Comparison of ENCODE assay signal across 1 cellular context in genomic region chr6:45378324-45378926, GRCh38.
TF ChIP-seq lines count a peak whose summit lies in the region.

No MANE protein-coding gene starts in this region.

TF ChIP-seq in HepG2, 621 proteins besides CTCF, POLR2A, EP300 and RAD21 (continued from another document):
- no peak for TF ChIP-seq HNF1A (IDR thresholded peaks at IDR 0.05; ENCODE audit: low read depth)
- no peak for TF ChIP-seq HNF1A (CRISPR knock-in tag; IDR thresholded peaks at IDR 0.05; ENCODE audit: borderline replicate concordance)
- TF ChIP-seq ZBTB38 (CRISPR knock-in tag; IDR thresholded peaks at IDR 0.05), result peak; percentile 61
- TF ChIP-seq, protein P1, sequence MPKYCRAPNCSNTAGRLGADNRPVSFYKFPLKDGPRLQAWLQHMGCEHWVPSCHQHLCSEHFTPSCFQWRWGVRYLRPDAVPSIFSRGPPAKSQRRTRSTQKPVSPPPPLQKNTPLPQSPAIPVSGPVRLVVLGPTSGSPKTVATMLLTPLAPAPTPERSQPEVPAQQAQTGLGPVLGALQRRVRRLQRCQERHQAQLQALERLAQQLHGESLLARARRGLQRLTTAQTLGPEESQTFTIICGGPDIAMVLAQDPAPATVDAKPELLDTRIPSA (CRISPR knock-in tag; IDR thresholded peaks at IDR 0.05; ENCODE audit: borderline replicate concordance), result no peak
- no peak for TF ChIP-seq NFYC (CRISPR knock-in tag; IDR thresholded peaks at IDR 0.05)
- TF ChIP-seq EEA1 (CRISPR knock-in tag; IDR thresholded peaks at IDR 0.05; ENCODE audit: borderline replicate concordance), result no peak
- TF ChIP-seq CC2D1A (CRISPR knock-in tag; IDR thresholded peaks at IDR 0.05), result peak; percentile 17; the same call in 1 of the 2 replicates
- TF ChIP-seq ELF1 (CRISPR knock-in tag; IDR thresholded peaks at IDR 0.05), result no peak
- TF ChIP-seq ZNF792 (CRISPR knock-in tag; IDR thresholded peaks at IDR 0.05), result no peak
- TF ChIP-seq, protein P2, sequence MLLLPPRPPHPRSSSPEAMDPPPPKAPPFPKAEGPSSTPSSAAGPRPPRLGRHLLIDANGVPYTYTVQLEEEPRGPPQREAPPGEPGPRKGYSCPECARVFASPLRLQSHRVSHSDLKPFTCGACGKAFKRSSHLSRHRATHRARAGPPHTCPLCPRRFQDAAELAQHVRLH (CRISPR knock-in tag; IDR thresholded peaks at IDR 0.05; ENCODE audit: borderline replicate concordance, low read depth), result 0 out of 2 replicates have a peak, but pooled peaks have one; percentile 7
- TF ChIP-seq ZNF382 (CRISPR knock-in tag; IDR thresholded peaks at IDR 0.05; ENCODE audit: borderline replicate concordance), result no peak
- no peak for TF ChIP-seq TP53 (CRISPR knock-in tag; conservative IDR thresholded peaks at IDR 0.05)
